Comparison of ENCODE assay signal across 1 cellular context in genomic region chr19:14204676-14205459, GRCh38.
TF ChIP-seq lines count a peak whose summit lies in the region.

No MANE protein-coding gene starts in this region.

TF ChIP-seq in HEK293, 187 proteins besides CTCF, POLR2A, EP300 and RAD21 (continued from another document):
- TF ChIP-seq PRDM10 (tag by site-specific recombination; IDR thresholded peaks at IDR 0.05) = peak; percentile 95
TF ChIP-seq in HEK293: peak in this region for 7; not testable (repeated sequence) for 180.
